27 cellular contexts compared by ENCODE assay signal in the genomic region with DNA sequence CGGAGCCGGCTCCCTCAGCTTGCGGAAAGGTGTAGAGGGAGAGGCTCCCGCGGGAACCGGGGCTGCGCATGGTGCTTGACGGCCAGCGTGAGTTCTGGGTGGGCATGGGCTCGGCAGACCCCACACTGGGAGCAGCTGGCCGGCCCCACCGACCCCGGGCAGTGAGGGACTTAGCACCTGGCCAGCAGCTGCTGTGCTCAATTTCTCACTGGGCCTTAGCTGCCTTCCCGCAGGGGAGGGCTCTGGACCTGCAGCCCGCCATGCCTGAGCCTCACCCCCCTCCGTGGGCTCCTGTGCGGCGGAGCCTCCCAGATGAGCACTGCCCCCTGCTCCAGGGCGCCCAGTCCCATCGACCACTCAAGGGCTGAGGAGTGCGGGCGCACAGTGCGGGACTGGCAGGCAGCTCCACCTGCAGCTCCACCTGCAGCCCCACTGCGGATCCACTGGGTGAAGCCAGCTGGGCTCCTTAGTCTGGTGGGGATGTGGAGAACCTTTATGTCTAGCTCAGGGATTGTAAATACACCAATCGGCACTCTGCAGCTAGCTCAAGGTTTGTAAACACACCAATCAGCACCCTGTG.
"Had no signal": no experiment of that assay in that cellular context is flagged by ENCODE, and none has a peak within 500 bp of the region (broad histone marks: within the 10 kb centered on the region; RNA-seq: fewer than 3 reads in every experiment).

No MANE protein-coding gene starts in this region.

- H3K9me3 Mint-ChIP-seq: nephron; stimulated activated naive CD8-positive, alpha-beta T cell treated with anti-CD3 and anti-CD28 coated beads, Interleukin-15, Interleukin-2, amounts not matched to agents 100 ng/mL and 50 ng/mL, for 24 hours had no signal

- DNase-seq: natural killer cell; occipital lobe; ovary; psoas muscle; right cardiac atrium; right lobe of liver; stimulated activated CD4-positive, alpha-beta T cell treated with anti-CD3 and anti-CD28 coated beads, Interleukin-15, amount 100 ng/mL, for 24 hours; stimulated activated CD4-positive, alpha-beta T cell treated with anti-CD3 and anti-CD28 coated beads, Interleukin-2, amount 100 ng/mL, for 24 hours; stimulated activated CD4-positive, alpha-beta T cell treated with anti-CD3 and anti-CD28 coated beads, Interleukin-2, amount 100 ng/mL, for 48 hours; stimulated activated CD4-positive, alpha-beta T cell treated with anti-CD3 and anti-CD28 coated beads, Interleukin-4, amount 100 ng/mL, for 24 hours; stimulated activated naive B cell treated with anti-CD40 and anti-IgM and Interleukin-4, amounts not matched to agents 10 μg/mL and 1 μg/mL and 100 μg/mL, for 72 hours; stimulated activated naive CD4-positive, alpha-beta T cell treated with Interleukin-2 at 50 U/mL for 16 hours; stomach; thyroid gland; trophoblast cell had no signal

- H3K36me3 Mint-ChIP-seq: natural killer cell; neural progenitor cell; stimulated activated effector memory CD8-positive, alpha-beta T cell treated with anti-CD3 and anti-CD28 coated beads, Interleukin-12 subunit alpha, Interleukin-12 subunit beta, amount 100 ng/mL, for 72 hours; stimulated activated naive B cell treated with anti-CD40 and anti-IgM and Interleukin-4, amounts not matched to agents 10 μg/mL and 1 μg/mL and 100 μg/mL, for 72 hours had no signal

- ATAC-seq: natural killer cell; psoas muscle; right cardiac atrium; right lobe of liver; stimulated activated effector memory CD8-positive, alpha-beta T cell treated with anti-CD3 and anti-CD28 coated beads, Interleukin-12 subunit alpha, Interleukin-12 subunit beta, amount 100 ng/mL, for 72 hours; stimulated activated naive B cell treated with anti-CD40 and anti-IgM and Interleukin-4, amounts not matched to agents 10 μg/mL and 1 μg/mL and 100 μg/mL, for 72 hours had no signal

- H3K27me3 Mint-ChIP-seq: progenitor cell of endocrine pancreas; stimulated activated naive B cell treated with anti-CD40 and anti-IgM and Interleukin-4, amounts not matched to agents 10 μg/mL and 1 μg/mL and 100 μg/mL, for 72 hours; stimulated activated naive CD8-positive, alpha-beta T cell treated with anti-CD3 and anti-CD28 coated beads, Interleukin-15, Interleukin-2, amounts not matched to agents 100 ng/mL and 50 ng/mL, for 24 hours had no signal

- H3K36me3 ChIP-seq: neural progenitor cell, ovary, right lobe of liver, stomach, thoracic aorta, thyroid gland, tibial nerve, upper lobe of left lung, vagina had no signal

- H3K27me3 ChIP-seq: neural progenitor cell, ovary, right lobe of liver, stomach, thyroid gland, tibial nerve, upper lobe of left lung, vagina had no signal

- H3K4me1 Mint-ChIP-seq: natural killer cell; neural progenitor cell; stimulated activated effector memory CD8-positive, alpha-beta T cell treated with anti-CD3 and anti-CD28 coated beads, Interleukin-12 subunit alpha, Interleukin-12 subunit beta, amount 100 ng/mL, for 72 hours; stimulated activated naive B cell treated with anti-CD40 and anti-IgM and Interleukin-4, amounts not matched to agents 10 μg/mL and 1 μg/mL and 100 μg/mL, for 72 hours had no signal

- H3K27ac ChIP-seq: neural progenitor cell, ovary, parathyroid adenoma, psoas muscle, right lobe of liver, skin epidermis, stomach, thoracic aorta, thyroid gland, tibial nerve, upper lobe of left lung, vagina had no signal

- H3K4me3 ChIP-seq: neural progenitor cell, ovary, psoas muscle, right lobe of liver, skin epidermis, smooth muscle cell, stomach, thoracic aorta, thyroid gland, tibial nerve, upper lobe of left lung, vagina had no signal

- H3K27ac Mint-ChIP-seq: natural killer cell; nephron; neural progenitor cell; progenitor cell of endocrine pancreas; stimulated activated effector memory CD8-positive, alpha-beta T cell treated with anti-CD3 and anti-CD28 coated beads, Interleukin-12 subunit alpha, Interleukin-12 subunit beta, amount 100 ng/mL, for 72 hours; stimulated activated naive B cell treated with anti-CD40 and anti-IgM and Interleukin-4, amounts not matched to agents 10 μg/mL and 1 μg/mL and 100 μg/mL, for 72 hours; stimulated activated naive CD8-positive, alpha-beta T cell treated with anti-CD3 and anti-CD28 coated beads, Interleukin-15, Interleukin-2, amounts not matched to agents 100 ng/mL and 50 ng/mL, for 24 hours had no signal

- H3K9me3 ChIP-seq: ovary, psoas muscle, right lobe of liver, thoracic aorta, thyroid gland, vagina had no signal

- H3K4me3 Mint-ChIP-seq: natural killer cell; nephron; neural progenitor cell; stimulated activated effector memory CD8-positive, alpha-beta T cell treated with anti-CD3 and anti-CD28 coated beads, Interleukin-12 subunit alpha, Interleukin-12 subunit beta, amount 100 ng/mL, for 72 hours; stimulated activated naive B cell treated with anti-CD40 and anti-IgM and Interleukin-4, amounts not matched to agents 10 μg/mL and 1 μg/mL and 100 μg/mL, for 72 hours; stimulated activated naive CD8-positive, alpha-beta T cell treated with anti-CD3 and anti-CD28 coated beads, Interleukin-15, Interleukin-2, amounts not matched to agents 100 ng/mL and 50 ng/mL, for 24 hours had no signal

- H3K4me1 ChIP-seq: neural progenitor cell, parathyroid adenoma, psoas muscle, right lobe of liver, stomach, thyroid gland, tibial nerve, upper lobe of left lung, vagina had no signal
